ENCODE assay signal across 24 cellular contexts in the genomic region with DNA sequence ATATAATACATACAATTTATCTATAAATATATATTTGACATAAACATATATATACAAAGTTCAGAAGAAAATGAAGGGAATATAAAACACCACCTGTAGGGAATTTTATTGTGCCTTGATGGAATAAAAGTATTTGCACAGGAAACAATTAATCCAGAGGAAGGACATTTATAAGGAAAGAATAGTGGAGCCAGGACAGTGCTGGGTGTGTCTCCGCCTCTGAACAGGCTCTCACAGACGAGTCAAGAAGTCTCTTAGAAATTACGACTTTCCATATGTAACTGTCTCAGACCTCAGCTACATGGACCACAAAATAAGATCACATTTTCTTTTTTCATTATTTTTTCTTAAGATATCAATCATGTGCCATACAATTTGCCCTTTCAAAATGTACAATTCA.
"Had no signal": no experiment of that assay in that cellular context is flagged by ENCODE, and none has a peak within 500 bp of the region (broad histone marks: within the 10 kb centered on the region; RNA-seq: fewer than 3 reads in every experiment).

No MANE protein-coding gene starts in this region.

- H3K36me3 ChIP-seq: neural progenitor cell, ovary, right lobe of liver, sigmoid colon, stomach, thoracic aorta, thyroid gland, tibial nerve, upper lobe of left lung, vagina had no signal

- H3K4me1 ChIP-seq: neural progenitor cell, parathyroid adenoma, psoas muscle, right lobe of liver, sigmoid colon, stomach, thyroid gland, tibial nerve, upper lobe of left lung, vagina had no signal

- H3K4me3 ChIP-seq: neural progenitor cell, ovary, psoas muscle, right lobe of liver, sigmoid colon, stomach, thoracic aorta, thyroid gland, tibial nerve, upper lobe of left lung, vagina had no signal

- H3K27ac ChIP-seq: neural progenitor cell, ovary, parathyroid adenoma, psoas muscle, right lobe of liver, sigmoid colon, stomach, thoracic aorta, thyroid gland, tibial nerve, upper lobe of left lung, vagina had no signal

- DNase-seq: occipital lobe; ovary; posterior cingulate gyrus; psoas muscle; right cardiac atrium; right lobe of liver; sigmoid colon; small intestine; stimulated activated CD4-positive, alpha-beta T cell treated with anti-CD3 and anti-CD28 coated beads, Interleukin-15, amount 100 ng/mL, for 24 hours; stimulated activated CD4-positive, alpha-beta T cell treated with anti-CD3 and anti-CD28 coated beads, Interleukin-2, amount 100 ng/mL, for 24 hours; stimulated activated CD4-positive, alpha-beta T cell treated with anti-CD3 and anti-CD28 coated beads, Interleukin-2, amount 100 ng/mL, for 48 hours; stimulated activated CD4-positive, alpha-beta T cell treated with anti-CD3 and anti-CD28 coated beads, Interleukin-4, amount 100 ng/mL, for 24 hours; stimulated activated naive B cell treated with anti-CD40 and anti-IgM and Interleukin-4, amounts not matched to agents 10 μg/mL and 1 μg/mL and 100 μg/mL, for 72 hours; stimulated activated naive CD4-positive, alpha-beta T cell treated with Interleukin-2 at 50 U/mL for 16 hours; stomach; thyroid gland; trophoblast cell; upper lobe of left lung had no signal

- H3K9me3 ChIP-seq: ovary, psoas muscle, right lobe of liver, sigmoid colon, stomach, thoracic aorta, thyroid gland, upper lobe of left lung, vagina had no signal

- H3K27me3 ChIP-seq: ovary, right lobe of liver, thyroid gland, tibial nerve, upper lobe of left lung, vagina had no signal

- ATAC-seq: psoas muscle; right cardiac atrium; right lobe of liver; stimulated activated effector memory CD8-positive, alpha-beta T cell treated with anti-CD3 and anti-CD28 coated beads, Interleukin-12 subunit alpha, Interleukin-12 subunit beta, amount 100 ng/mL, for 72 hours; stimulated activated naive B cell treated with anti-CD40 and anti-IgM and Interleukin-4, amounts not matched to agents 10 μg/mL and 1 μg/mL and 100 μg/mL, for 72 hours had no signal

- H3K9ac ChIP-seq: neural progenitor cell, parathyroid adenoma had no signal
